ENCODE assay signal across 29 cellular contexts in the genomic region with DNA sequence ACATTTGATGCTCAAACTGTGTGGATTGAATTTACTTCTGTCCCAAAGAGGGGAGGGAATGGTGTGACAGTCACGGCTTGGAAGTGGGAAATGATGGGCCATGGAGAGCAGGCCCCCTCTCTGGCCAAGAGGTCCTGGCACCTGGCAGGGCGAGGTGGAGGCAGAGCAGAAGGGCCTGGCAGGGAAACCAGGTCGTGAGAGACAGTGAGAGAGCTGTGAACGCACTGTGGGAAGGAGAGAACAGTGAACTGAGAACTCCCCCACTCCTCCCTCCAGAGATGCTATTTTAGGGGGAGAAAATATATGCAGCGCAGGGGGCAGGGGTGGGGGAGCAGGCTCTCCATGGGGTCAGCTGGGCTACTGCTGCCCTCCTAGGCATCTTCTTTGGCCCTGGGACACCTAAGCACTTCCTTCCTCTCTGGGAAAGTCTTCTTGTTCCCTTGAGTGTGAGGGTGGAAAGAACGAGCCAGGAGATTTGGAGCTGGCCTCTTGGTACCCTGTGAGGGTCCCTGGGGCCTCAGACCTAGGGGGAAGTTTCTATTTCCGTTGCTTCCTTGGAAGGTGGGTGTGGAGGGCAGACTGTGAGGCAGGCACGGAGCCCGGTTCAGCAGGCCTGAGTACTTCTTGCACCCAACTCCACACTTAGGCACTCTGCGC. TPM values are rescaled to one million over a fixed set of nuclear protein-coding genes. Genes with fewer than 3 reads are reported as not detected.
DNase-seq lines count a peak whose midpoint lies in the region; ATAC-seq and TF ChIP-seq lines count a peak whose summit lies in the region.
"Had no signal": no experiment of that assay in that cellular context is flagged by ENCODE, and none has a peak within 500 bp of the region (broad histone marks: within the 10 kb centered on the region; RNA-seq: fewer than 3 reads in every experiment).

No MANE protein-coding gene starts in this region.

- peak; percentile 65 for DNase-seq in activated CD8-positive, alpha-beta memory T cell treated with anti-CD3 and anti-CD28 coated beads for 24 hours
- no peak for DNase-seq in activated CD8-positive, alpha-beta memory T cell treated with anti-CD3 and anti-CD28 coated beads, Interleukin-2, amount 50 U/mL, for 4 hours
- DNase-seq in CD8-positive, alpha-beta memory T cell: no peak
- no peak for DNase-seq in activated T-helper 2 cell treated with anti-CD3 and anti-CD28 coated beads, Interferon-gamma antibody, Interleukin-2, Interleukin-4, amounts not matched to agents 10 μg/mL and 5 μg/mL and 100 μg/mL, durations not matched to agents 14 hours and 24 hours and 36 hours (ENCODE audit: low spot score)
- DNase-seq in natural killer cell treated with Interleukin-12 subunit alpha and Interleukin-12 subunit beta and Interleukin-15 and Interleukin-18, amount 100 ng/mL, for 72 hours (ENCODE audit: low spot score): no peak
- no peak for DNase-seq in NCI-H446 treated with DMSO at 0.1 percent for 48 hours (lab: John Stamatoyannopoulos, UW)
- DNase-seq in ascending aorta (ENCODE audit: low spot score in 2 of 2): no peak
- no peak for DNase-seq in AG20443 (ENCODE audit: low spot score)
- DNase-seq: amygdala; C1 segment of cervical spinal cord; foreskin keratinocyte; left ventricle myocardium inferior; midbrain; NCI-H1092 treated with DMSO at 0.1 percent for 48 hours; NCI-H2081; NCI-H226; NCI-H748 treated with DMSO at 0.1 percent for 48 hours; right cardiac atrium; spleen; stimulated activated CD4-positive, alpha-beta T cell treated with anti-CD3 and anti-CD28 coated beads, Interleukin-2, amount 100 ng/mL, for 48 hours; stomach; tibial artery had no signal

- peaks cover 89 to 92% (median 91%) of the 10 kb centered on the region in 3 donors for H3K4me1 Mint-ChIP-seq in CD8-positive, alpha-beta memory T cell
- H3K4me1 Mint-ChIP-seq in activated T-helper 2 cell treated with anti-CD3 and anti-CD28 coated beads, Interferon-gamma antibody, Interleukin-2, Interleukin-4, amounts not matched to agents 10 μg/mL and 5 μg/mL and 100 μg/mL, durations not matched to agents 14 hours and 24 hours and 36 hours (ENCODE audit: low read depth): peaks cover 72% of the 10 kb centered on the region
- peaks cover 87 to 88% of the 10 kb centered on the region in 2 donors for H3K4me1 Mint-ChIP-seq in natural killer cell treated with Interleukin-12 subunit alpha and Interleukin-12 subunit beta and Interleukin-15 and Interleukin-18, amount 100 ng/mL, for 72 hours (ENCODE audit: low read depth in 2 of 2)

- no peak overlapping the region for H3K27ac ChIP-seq in CD8-positive, alpha-beta memory T cell (ENCODE audit: low read depth, low read length)
- no peak overlapping the region for H3K27ac ChIP-seq in ascending aorta
- H3K27ac ChIP-seq: coronary artery, foreskin keratinocyte, HL-60, left ventricle myocardium inferior, RWPE1, stomach, tibial artery had no signal

- no peaks in the 10 kb centered on the region for H3K27me3 ChIP-seq in CD8-positive, alpha-beta memory T cell (ENCODE audit: insufficient read depth, low read length, poor library complexity, severe bottlenecking)
- peaks cover under 1% of the 10 kb centered on the region for H3K27me3 ChIP-seq in ascending aorta

- H3K36me3 Mint-ChIP-seq in CD8-positive, alpha-beta memory T cell: peaks cover 0 to 5% (median 0%) of the 10 kb centered on the region in 3 donors
- peaks cover 1% of the 10 kb centered on the region for H3K36me3 Mint-ChIP-seq in activated T-helper 2 cell treated with anti-CD3 and anti-CD28 coated beads, Interferon-gamma antibody, Interleukin-2, Interleukin-4, amounts not matched to agents 10 μg/mL and 5 μg/mL and 100 μg/mL, durations not matched to agents 14 hours and 24 hours and 36 hours (ENCODE audit: low read depth)
- no peaks in the 10 kb centered on the region for H3K36me3 Mint-ChIP-seq in natural killer cell treated with Interleukin-12 subunit alpha and Interleukin-12 subunit beta and Interleukin-15 and Interleukin-18, amount 100 ng/mL, for 72 hours

- no peaks in the 10 kb centered on the region for H3K27me3 Mint-ChIP-seq in CD8-positive, alpha-beta memory T cell
- peaks cover 4% of the 10 kb centered on the region for H3K27me3 Mint-ChIP-seq in activated T-helper 2 cell treated with anti-CD3 and anti-CD28 coated beads, Interferon-gamma antibody, Interleukin-2, Interleukin-4, amounts not matched to agents 10 μg/mL and 5 μg/mL and 100 μg/mL, durations not matched to agents 14 hours and 24 hours and 36 hours (ENCODE audit: low read depth)
- no peaks in the 10 kb centered on the region for H3K27me3 Mint-ChIP-seq in natural killer cell treated with Interleukin-12 subunit alpha and Interleukin-12 subunit beta and Interleukin-15 and Interleukin-18, amount 100 ng/mL, for 72 hours

- CTCF ChIA-PET in CD8-positive, alpha-beta memory T cell (lab: Charles Lee): interaction anchor here (0.7 to 7.1 kb wide), 5 partner anchors 9 to 23 kb away, joined by 4 to 84 read pairs (median 8); partner anchors contain the start of gene TBX21

- H3K27ac Mint-ChIP-seq in CD8-positive, alpha-beta memory T cell: peak overlapping the region; percentile 57 to 97 (median 88)
- peak overlapping the region; percentile 29 for H3K27ac Mint-ChIP-seq in activated T-helper 2 cell treated with anti-CD3 and anti-CD28 coated beads, Interferon-gamma antibody, Interleukin-2, Interleukin-4, amounts not matched to agents 10 μg/mL and 5 μg/mL and 100 μg/mL, durations not matched to agents 14 hours and 24 hours and 36 hours
- peak overlapping the region; percentile 92 to 97 for H3K27ac Mint-ChIP-seq in natural killer cell treated with Interleukin-12 subunit alpha and Interleukin-12 subunit beta and Interleukin-15 and Interleukin-18, amount 100 ng/mL, for 72 hours
- H3K27ac Mint-ChIP-seq: nephron had no signal

- H3K4me1 ChIP-seq in CD8-positive, alpha-beta memory T cell (ENCODE audit: insufficient read depth, low read length): peaks cover 94% of the 10 kb centered on the region
- no peaks in the 10 kb centered on the region for H3K4me1 ChIP-seq in ascending aorta
- H3K4me1 ChIP-seq: foreskin keratinocyte, tibial artery had no signal

- no peak for TF ChIP-seq CTCF in ascending aorta (IDR thresholded peaks at IDR 0.05)

- H3K9me3 ChIP-seq in CD8-positive, alpha-beta memory T cell (ENCODE audit: low read length): no peaks in the 10 kb centered on the region
- H3K9me3 ChIP-seq in ascending aorta: no peaks in the 10 kb centered on the region
- H3K9me3 ChIP-seq: left ventricle myocardium inferior, spleen, stomach, tibial artery had no signal

- intact Hi-C loops in activated T-helper 2 cell treated with anti-CD3 and anti-CD28 coated beads, Interferon-gamma antibody, Interleukin-2, Interleukin-4, amounts not matched to agents 10 μg/mL and 5 μg/mL and 100 μg/mL, durations not matched to agents 14 hours and 24 hours and 36 hours (cut with micrococcal nuclease): loop anchor here (5.0 kb wide), 1 partner anchor 53 kb away; no protein-coding TSS in a partner anchor
- intact Hi-C loops in ascending aorta (cut with DNase I): no loop called here

- no peak overlapping the region for H3K4me3 ChIP-seq in CD8-positive, alpha-beta memory T cell (ENCODE audit: low read length)
- H3K4me3 ChIP-seq in ascending aorta: no peak overlapping the region
- H3K4me3 ChIP-seq: coronary artery, left ventricle myocardium inferior, stomach, tibial artery had no signal

- ATAC-seq in natural killer cell treated with Interleukin-12 subunit alpha and Interleukin-12 subunit beta and Interleukin-15 and Interleukin-18, amount 100 ng/mL, for 72 hours: no peak
- ATAC-seq: esophagus mucosa, foreskin keratinocyte, HCT116, right cardiac atrium had no signal

- peak overlapping the region in 6 of 7 donors; percentile 31 to 93 (median 74) for H3K4me3 Mint-ChIP-seq in CD8-positive, alpha-beta memory T cell
- no peak overlapping the region for H3K4me3 Mint-ChIP-seq in activated T-helper 2 cell treated with anti-CD3 and anti-CD28 coated beads, Interferon-gamma antibody, Interleukin-2, Interleukin-4, amounts not matched to agents 10 μg/mL and 5 μg/mL and 100 μg/mL, durations not matched to agents 14 hours and 24 hours and 36 hours (ENCODE audit: low read depth)
- peak overlapping the region; percentile 89 for H3K4me3 Mint-ChIP-seq in natural killer cell treated with Interleukin-12 subunit alpha and Interleukin-12 subunit beta and Interleukin-15 and Interleukin-18, amount 100 ng/mL, for 72 hours

- POLR2A ChIA-PET in CD8-positive, alpha-beta memory T cell (lab: Charles Lee): interaction anchor here (1.1 to 1.4 kb wide), 2 partner anchors 14 to 17 kb away, joined by 3 to 7 read pairs; partner anchors contain the start of gene TBX21

- no peaks in the 10 kb centered on the region for H3K9me3 Mint-ChIP-seq in CD8-positive, alpha-beta memory T cell
- no peaks in the 10 kb centered on the region for H3K9me3 Mint-ChIP-seq in activated T-helper 2 cell treated with anti-CD3 and anti-CD28 coated beads, Interferon-gamma antibody, Interleukin-2, Interleukin-4, amounts not matched to agents 10 μg/mL and 5 μg/mL and 100 μg/mL, durations not matched to agents 14 hours and 24 hours and 36 hours
- H3K9me3 Mint-ChIP-seq in natural killer cell treated with Interleukin-12 subunit alpha and Interleukin-12 subunit beta and Interleukin-15 and Interleukin-18, amount 100 ng/mL, for 72 hours: no peaks in the 10 kb centered on the region
- H3K9me3 Mint-ChIP-seq: nephron had no signal

- no peaks in the 10 kb centered on the region for H3K36me3 ChIP-seq in CD8-positive, alpha-beta memory T cell (ENCODE audit: insufficient read depth, low read length)
- H3K36me3 ChIP-seq in ascending aorta: peaks cover 3 to 4% of the 10 kb centered on the region in 2 donors

RNA-seq across cellular contexts. Expression of gene TBX21, which starts 17.2 kb away (rescaled TPM):
- total RNA-seq in CD8-positive, alpha-beta memory T cell: 10 to 100 TPM; 37.8 to 39.8 TPM
- polyA plus RNA-seq in CD8-positive, alpha-beta memory T cell: 59.6 TPM
- 40.4 and 40.6 TPM in 2 replicates for total RNA-seq in activated T-helper 2 cell treated with anti-CD3 and anti-CD28 coated beads, Interferon-gamma antibody, Interleukin-2, Interleukin-4, amounts not matched to agents 10 μg/mL and 5 μg/mL and 100 μg/mL, durations not matched to agents 14 hours and 24 hours and 36 hours
- total RNA-seq in natural killer cell treated with Interleukin-12 subunit alpha and Interleukin-12 subunit beta and Interleukin-15 and Interleukin-18, amount 100 ng/mL, for 72 hours: 100 to 1,000 TPM; 234 to 437 TPM
- not detected for total RNA-seq in ascending aorta
- total RNA-seq: bronchial epithelial cell, esophagus mucosa, foreskin keratinocyte had no signal
- polyA plus RNA-seq: foreskin keratinocyte had no signal

RNA-seq across cellular contexts. Expression of gene TBKBP1, which starts 21.8 kb away (rescaled TPM):
- 1 to 10 TPM; 6.6 to 6.7 TPM for total RNA-seq in CD8-positive, alpha-beta memory T cell
- polyA plus RNA-seq in CD8-positive, alpha-beta memory T cell: 1.8 TPM
- total RNA-seq in activated T-helper 2 cell treated with anti-CD3 and anti-CD28 coated beads, Interferon-gamma antibody, Interleukin-2, Interleukin-4, amounts not matched to agents 10 μg/mL and 5 μg/mL and 100 μg/mL, durations not matched to agents 14 hours and 24 hours and 36 hours: 9.8 and 11.3 TPM in 2 replicates
- 10 to 100 TPM; 13.1 to 22.6 TPM for total RNA-seq in natural killer cell treated with Interleukin-12 subunit alpha and Interleukin-12 subunit beta and Interleukin-15 and Interleukin-18, amount 100 ng/mL, for 72 hours
- total RNA-seq in ascending aorta: 18.3 TPM

Comparison
In these comparisons a context has a peak if more than half of its experiments do, and no peak if none do; other contexts are left out.
1. H3K27ac Mint-ChIP-seq: peak in every context shown above with its lines; median percentile 94 in natural killer cell treated with Interleukin-12 subunit alpha and Interleukin-12 subunit beta and Interleukin-15 and Interleukin-18, amount 100 ng/mL, for 72 hours; 88 in CD8-positive, alpha-beta memory T cell; 29 in activated T-helper 2 cell treated with anti-CD3 and anti-CD28 coated beads, Interferon-gamma antibody, Interleukin-2, Interleukin-4, amounts not matched to agents 10 μg/mL and 5 μg/mL and 100 μg/mL, durations not matched to agents 14 hours and 24 hours and 36 hours.
2. RNA of gene TBX21, which starts 17.2 kb away (total RNA-seq): 234 to 437 TPM in natural killer cell treated with Interleukin-12 subunit alpha and Interleukin-12 subunit beta and Interleukin-15 and Interleukin-18, amount 100 ng/mL, for 72 hours, 40.4 to 40.6 TPM in activated T-helper 2 cell treated with anti-CD3 and anti-CD28 coated beads, Interferon-gamma antibody, Interleukin-2, Interleukin-4, amounts not matched to agents 10 μg/mL and 5 μg/mL and 100 μg/mL, durations not matched to agents 14 hours and 24 hours and 36 hours and 37.8 to 39.8 TPM in CD8-positive, alpha-beta memory T cell; not detected in ascending aorta (single experiment); every median in the first group is over 10 times any median in the second.